Comparison of ENCODE assay signal across 18 cellular contexts in the genomic region with DNA sequence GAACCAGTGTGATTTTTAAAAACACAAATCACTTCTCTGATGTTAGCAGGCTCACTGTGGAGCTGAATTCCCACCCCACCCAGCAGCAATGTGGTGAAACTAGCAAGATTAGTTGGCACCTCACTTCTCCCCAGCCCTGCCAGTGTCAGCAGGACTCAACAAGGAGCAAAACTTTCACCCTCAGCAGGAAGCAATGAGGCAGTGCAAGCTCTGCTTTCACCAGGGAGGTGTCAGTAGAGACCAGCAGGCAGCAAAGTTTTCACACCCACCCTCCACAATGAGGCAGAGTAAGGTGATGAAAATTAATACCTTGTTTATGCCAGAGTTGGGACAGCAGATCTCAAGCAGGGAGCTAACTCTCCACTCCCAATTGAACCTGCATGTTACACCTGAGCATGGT.
DNase-seq lines count a peak whose midpoint lies in the region; ATAC-seq and TF ChIP-seq lines count a peak whose summit lies in the region.
"Had no signal": no experiment of that assay in that cellular context is flagged by ENCODE, and none has a peak within 500 bp of the region (broad histone marks: within the 10 kb centered on the region; RNA-seq: fewer than 3 reads in every experiment).

No MANE protein-coding gene starts in this region.

- no TSS peak for BruUV-seq in HCT116 (replicated peaks; lab: Mats Ljungman, UMichigan)

- no peak overlapping the region for H3K27ac ChIP-seq in HCT116 (ENCODE audit: low read depth, low read length)
- H3K27ac ChIP-seq in endodermal cell (ENCODE audit: low read depth, low read length): no peak overlapping the region
- H3K27ac ChIP-seq in neural progenitor cell: no peak overlapping the region
- H3K27ac ChIP-seq in psoas muscle: no peak overlapping the region
- H3K27ac ChIP-seq: A549, C4-2B had no signal

- H3K4me1 Mint-ChIP-seq in endodermal cell (peaks cover 8% of the 10 kb centered on the region), neural progenitor cell (peaks cover under 1% of the 10 kb centered on the region)

- POLR2A ChIA-PET in HCT116 (lab: Charles Lee): no interaction called here

- H3K4me1 ChIP-seq in HCT116 (ENCODE audit: control insufficient read depth in 1 of 2, insufficient read depth in 2 of 2, low read length in 2 of 2) (no peaks in the 10 kb centered on the region), endodermal cell (ENCODE audit: control insufficient read depth, insufficient read depth, low read length) (no peaks in the 10 kb centered on the region), neural progenitor cell (peaks cover under 1% of the 10 kb centered on the region), psoas muscle (peaks cover 5% of the 10 kb centered on the region)
- H3K4me1 ChIP-seq: A549 had no signal

- H3K27ac Mint-ChIP-seq in endodermal cell (no peak overlapping the region), neural progenitor cell (no peak overlapping the region)

- intact Hi-C loops in HCT116 (cut with micrococcal nuclease): no loop called here
- intact Hi-C loops in psoas muscle (cut with DNase I): no loop called here

- TF ChIP-seq POLR2A in HCT116 (IDR thresholded peaks at IDR 0.05; ENCODE audit: borderline replicate concordance, extremely low read depth, insufficient read depth, insufficient read length): no peak

- H3K27me3 ChIP-seq in HCT116 (ENCODE audit: insufficient read depth, low read length): no peaks in the 10 kb centered on the region
- no peaks in the 10 kb centered on the region for H3K27me3 ChIP-seq in endodermal cell (ENCODE audit: control insufficient read depth, insufficient read depth, low read length, poor library complexity, severe bottlenecking)
- H3K27me3 ChIP-seq in neural progenitor cell: no peaks in the 10 kb centered on the region
- no peaks in the 10 kb centered on the region for H3K27me3 ChIP-seq in psoas muscle (ENCODE audit: insufficient read depth in 3 of 3, low read length in 2 of 3)

- ATAC-seq in HCT116 (no peak), HG03439 (IDR thresholded peaks at IDR 0.05; ENCODE audit: unreplicated experiment) (no peak), psoas muscle (no peak)
- ATAC-seq: A549, SK-N-SH treated with all-trans-retinoic acid at 6 μM for 48 hours had no signal

- H3K36me3 Mint-ChIP-seq in endodermal cell (ENCODE audit: low read depth) (no peaks in the 10 kb centered on the region), neural progenitor cell (no peaks in the 10 kb centered on the region)

- CTCF ChIA-PET in HCT116 (lab: Charles Lee): no interaction called here

- H3K4me2 ChIP-seq in HCT116 (ENCODE audit: low read length) (no peak overlapping the region), neural progenitor cell (no peak overlapping the region)
- H3K4me2 ChIP-seq: A549 had no signal

- TF ChIP-seq CTCF in GM10266 (IDR thresholded peaks at IDR 0.05; ENCODE audit: control insufficient read depth, insufficient read depth, low read depth, missing control alignments) (peak; percentile 7), HCT116 (IDR thresholded peaks at IDR 0.05 in 2 of 3, conservative IDR thresholded peaks at IDR 0.05 in 1 of 3; ENCODE audit: borderline replicate concordance in 1 of 3, insufficient read depth in 1 of 3, low read depth in 2 of 3, low read length in 2 of 3) (no peak), endodermal cell (conservative IDR thresholded peaks at IDR 0.05) (peak; percentile 23), neural progenitor cell (IDR thresholded peaks at IDR 0.05) (no peak), GM20000 (IDR thresholded peaks at IDR 0.05; ENCODE audit: extremely low read depth, missing control alignments) (no peak), psoas muscle (IDR thresholded peaks at IDR 0.05) (no peak)

- DNase-seq in GM10266 (ENCODE audit: extremely low spot score) (no peak), HCT116 (ENCODE audit: low read depth, low spot score) (no peak), endodermal cell (peak; percentile 78), neural progenitor cell (ENCODE audit: low spot score) (no peak), GM20000 (ENCODE audit: low spot score) (no peak), NCI-H526 treated with DMSO at 0.1 percent for 48 hours (lab: John Stamatoyannopoulos, UW) (no peak), psoas muscle (no peak)
- DNase-seq: COR-L47, GDM1, MV-4-11, NCI-H1436, NCI-H2029 treated with DMSO at 0.1 percent for 48 hours, NCI-H510A, SHP77 had no signal

- no peak overlapping the region for H3K4me3 Mint-ChIP-seq in endodermal cell
- H3K4me3 Mint-ChIP-seq in neural progenitor cell: no peak overlapping the region

- no peaks in the 10 kb centered on the region for H3K9me2 ChIP-seq in HCT116 (ENCODE audit: insufficient read depth)

- no peaks in the 10 kb centered on the region for H3K9me3 ChIP-seq in HCT116 (ENCODE audit: control insufficient read depth in 1 of 2, insufficient read depth in 1 of 2, low read depth in 1 of 2, low read length in 2 of 2)
- H3K9me3 ChIP-seq in endodermal cell (ENCODE audit: control insufficient read depth, low read length): no peaks in the 10 kb centered on the region
- H3K9me3 ChIP-seq in neural progenitor cell (ENCODE audit: low read depth): no peaks in the 10 kb centered on the region
- no peaks in the 10 kb centered on the region for H3K9me3 ChIP-seq in psoas muscle
- H3K9me3 ChIP-seq: A549 had no signal

- H3K9me3 Mint-ChIP-seq in endodermal cell (no peaks in the 10 kb centered on the region), neural progenitor cell (no peaks in the 10 kb centered on the region)

- H4K20me1 ChIP-seq in HCT116 (ENCODE audit: insufficient read depth) (no peaks in the 10 kb centered on the region), neural progenitor cell (ENCODE audit: low read depth) (no peaks in the 10 kb centered on the region)

- H3K79me2 ChIP-seq in HCT116 (ENCODE audit: insufficient read depth, low read length) (no peaks in the 10 kb centered on the region), neural progenitor cell (ENCODE audit: low read depth) (no peaks in the 10 kb centered on the region)

- H3K27me3 Mint-ChIP-seq in endodermal cell (ENCODE audit: insufficient read depth) (no peaks in the 10 kb centered on the region), neural progenitor cell (ENCODE audit: insufficient read depth, low read depth) (no peaks in the 10 kb centered on the region)

- no peaks in the 10 kb centered on the region for H3F3A ChIP-seq in neural progenitor cell (ENCODE audit: low read depth)

- H3K4me3 ChIP-seq in HCT116 (replicated peaks in 1 of 2; ENCODE audit: low read depth in 1 of 2, low read length in 2 of 2) (no peak overlapping the region), endodermal cell (ENCODE audit: low read length) (no peak overlapping the region), neural progenitor cell (no peak overlapping the region), psoas muscle (no peak overlapping the region)
- H3K4me3 ChIP-seq: A549 had no signal

- H3K36me3 ChIP-seq in HCT116 (ENCODE audit: control insufficient read depth in 1 of 2, insufficient read depth in 2 of 2, low read length in 2 of 2) (no peaks in the 10 kb centered on the region), endodermal cell (ENCODE audit: control insufficient read depth, insufficient read depth, low read length) (no peaks in the 10 kb centered on the region), neural progenitor cell (no peaks in the 10 kb centered on the region), psoas muscle (ENCODE audit: insufficient read depth in 1 of 2, low read depth in 1 of 2) (no peaks in the 10 kb centered on the region)

- TF ChIP-seq RAD21 in HCT116 (IDR thresholded peaks at IDR 0.05; ENCODE audit: low read depth): 0 out of 2 replicates have a peak, but pooled peaks have one; percentile 18

- RAD21 ChIA-PET in HCT116 (lab: Charles Lee; ENCODE audit: low non-redundant PET in 1 of 2, low total read pairs in 2 of 2, uncharacterized antibody in 2 of 2, unreplicated experiment in 2 of 2): no interaction called here

- H3K9ac ChIP-seq in HCT116 (ENCODE audit: low read length) (no peak overlapping the region), endodermal cell (ENCODE audit: extremely low read depth, low read length, poor library complexity, severe bottlenecking) (no peak overlapping the region), neural progenitor cell (no peak overlapping the region)

- no peak overlapping the region for H2AFZ ChIP-seq in HCT116 (ENCODE audit: low read depth, low read length, poor library complexity, severe bottlenecking)
- H2AFZ ChIP-seq in neural progenitor cell (replicated peaks): peak overlapping the region; percentile 83

TF ChIP-seq in HCT116, 20 proteins besides CTCF, POLR2A, EP300 and RAD21:
- TF ChIP-seq CBX3 (IDR thresholded peaks at IDR 0.05; ENCODE audit: low read depth) (no peak), SRF (IDR thresholded peaks at IDR 0.05; ENCODE audit: low read depth) (no peak), YY1 (IDR thresholded peaks at IDR 0.05; ENCODE audit: extremely low read depth, insufficient replicate concordance, low read depth, low read length) (no peak), EZH2 (IDR thresholded peaks at IDR 0.05) (no peak)
TF ChIP-seq in HCT116: peak in this region for 0.

Comparison
In these comparisons a context has a peak if more than half of its experiments do, and no peak if none do; other contexts are left out.
1. CTCF ChIP-seq: peak in GM10266 (single experiment) and endodermal cell (single experiment); none in HCT116 (0 of 3), neural progenitor cell (single experiment), GM20000 (single experiment) and psoas muscle (single experiment).